27 cellular contexts compared by ENCODE assay signal in the genomic region with DNA sequence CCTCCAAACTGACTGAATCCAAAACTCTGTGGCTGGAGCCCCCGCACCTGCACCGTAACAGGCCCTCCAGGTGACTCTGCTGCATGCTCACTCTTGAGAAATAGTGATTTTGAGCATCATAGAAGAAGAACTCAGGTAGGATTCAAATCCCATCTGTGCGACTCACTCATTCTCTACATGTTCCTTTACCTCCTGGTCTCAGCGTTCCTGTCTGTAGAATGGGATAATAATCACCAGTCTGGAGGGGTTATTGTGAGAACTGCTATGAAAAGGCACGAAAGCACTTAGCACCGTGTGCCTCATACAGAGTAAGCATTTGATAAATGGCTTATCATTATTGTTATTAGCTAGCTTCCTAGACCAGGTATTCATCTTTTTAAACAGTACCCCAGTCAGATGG.
"Had no signal": no experiment of that assay in that cellular context is flagged by ENCODE, and none has a peak within 500 bp of the region (broad histone marks: within the 10 kb centered on the region; RNA-seq: fewer than 3 reads in every experiment).

No MANE protein-coding gene starts in this region.

- H3K27me3 Mint-ChIP-seq: activated CD4-positive, alpha-beta T cell treated with anti-CD3 and anti-CD28 coated beads for 36 hours; activated naive CD8-positive, alpha-beta T cell treated with anti-CD3 and anti-CD28 coated beads, Interleukin-2, amount 10 ng/mL, durations not matched to agents 7 days and 5 days; stimulated activated naive CD8-positive, alpha-beta T cell treated with anti-CD3 and anti-CD28 coated beads, Interleukin-15, Interleukin-2, amounts not matched to agents 100 ng/mL and 50 ng/mL, for 24 hours had no signal

- H3K4me3 ChIP-seq: coronary artery, dorsolateral prefrontal cortex, gastroesophageal sphincter, heart left ventricle, lower lobe of right lung, skin epidermis, thoracic aorta had no signal

- H3K36me3 ChIP-seq: thoracic aorta had no signal

- H3K36me3 Mint-ChIP-seq: immature natural killer cell, natural killer cell had no signal

- H3K4me3 Mint-ChIP-seq: activated CD4-positive, alpha-beta T cell treated with anti-CD3 and anti-CD28 coated beads for 36 hours; activated naive CD4-positive, alpha-beta T cell treated with anti-CD3 and anti-CD28 coated beads for 36 hours; activated naive CD8-positive, alpha-beta T cell treated with anti-CD3 and anti-CD28 coated beads, Interleukin-2, amount 10 ng/mL, durations not matched to agents 7 days and 5 days; activated T-helper 1 cell treated with anti-CD3 and anti-CD28 coated beads, Interleukin-12 subunit alpha, Interleukin-12 subunit beta, Interleukin-2, Interleukin-4 antibody, amounts not matched to agents 30 ng/mL and 10 ng/mL and 1 ng/mL, durations not matched to agents 14 hours and 24 hours and 36 hours; immature natural killer cell; natural killer cell; stimulated activated naive CD8-positive, alpha-beta T cell treated with anti-CD3 and anti-CD28 coated beads, Interleukin-15, Interleukin-2, amounts not matched to agents 100 ng/mL and 50 ng/mL, for 24 hours; T-helper 2 cell treated with Interferon-gamma antibody and Interleukin-4, amounts not matched to agents 5 μg/mL and 100 μg/mL, for 36 hours had no signal

- H3K9me3 Mint-ChIP-seq: activated naive CD4-positive, alpha-beta T cell treated with anti-CD3 and anti-CD28 coated beads for 36 hours; activated naive CD8-positive, alpha-beta T cell treated with anti-CD3 and anti-CD28 coated beads, Interleukin-2, amount 10 ng/mL, durations not matched to agents 7 days and 5 days; activated T-helper 1 cell treated with anti-CD3 and anti-CD28 coated beads, Interleukin-12 subunit alpha, Interleukin-12 subunit beta, Interleukin-2, Interleukin-4 antibody, amounts not matched to agents 30 ng/mL and 10 ng/mL and 1 ng/mL, durations not matched to agents 14 hours and 24 hours and 36 hours; immature natural killer cell; natural killer cell; stimulated activated naive CD8-positive, alpha-beta T cell treated with anti-CD3 and anti-CD28 coated beads, Interleukin-15, Interleukin-2, amounts not matched to agents 100 ng/mL and 50 ng/mL, for 24 hours; T-helper 2 cell treated with Interferon-gamma antibody and Interleukin-4, amounts not matched to agents 5 μg/mL and 100 μg/mL, for 36 hours had no signal

- H3K27ac ChIP-seq: lower lobe of right lung had no signal

- H3K27ac Mint-ChIP-seq: activated CD4-positive, alpha-beta T cell treated with anti-CD3 and anti-CD28 coated beads for 36 hours; activated naive CD4-positive, alpha-beta T cell treated with anti-CD3 and anti-CD28 coated beads for 36 hours; activated naive CD8-positive, alpha-beta T cell treated with anti-CD3 and anti-CD28 coated beads, Interleukin-2, amount 10 ng/mL, durations not matched to agents 7 days and 5 days; activated T-helper 1 cell treated with anti-CD3 and anti-CD28 coated beads, Interleukin-12 subunit alpha, Interleukin-12 subunit beta, Interleukin-2, Interleukin-4 antibody, amounts not matched to agents 30 ng/mL and 10 ng/mL and 1 ng/mL, durations not matched to agents 14 hours and 24 hours and 36 hours; immature natural killer cell; natural killer cell; stimulated activated naive CD8-positive, alpha-beta T cell treated with anti-CD3 and anti-CD28 coated beads, Interleukin-15, Interleukin-2, amounts not matched to agents 100 ng/mL and 50 ng/mL, for 24 hours; T-helper 2 cell treated with Interferon-gamma antibody and Interleukin-4, amounts not matched to agents 5 μg/mL and 100 μg/mL, for 36 hours had no signal

- DNase-seq: activated CD4-positive, alpha-beta T cell treated with anti-CD3 and anti-CD28 coated beads for 36 hours; activated CD4-positive, alpha-beta T cell treated with anti-CD3 and anti-CD28 coated beads, Interleukin-2, amount 50 U/mL, for 4 hours; activated CD4-positive, CD25-positive, alpha-beta regulatory T cell; activated CD8-positive, alpha-beta memory T cell treated with anti-CD3 and anti-CD28 coated beads for 24 hours; activated effector memory CD4-positive, alpha-beta T cell treated with anti-CD3 and anti-CD28 coated beads, Interleukin-2, amount 50 U/mL, for 16 hours; activated naive CD4-positive, alpha-beta T cell treated with anti-CD3 and anti-CD28 coated beads for 36 hours; activated naive CD8-positive, alpha-beta T cell treated with anti-CD3 and anti-CD28 coated beads, Interleukin-2, amount 10 ng/mL, durations not matched to agents 7 days and 5 days; dorsolateral prefrontal cortex; effector memory CD4-positive, alpha-beta T cell; immature natural killer cell; kidney; left colon; lower lobe of right lung; natural killer cell; stimulated activated CD4-positive, alpha-beta T cell treated with anti-CD3 and anti-CD28 coated beads, Interleukin-12 subunit alpha, Interleukin-12 subunit beta, amount 100 ng/mL, for 4 hours; stimulated activated CD4-positive, alpha-beta T cell treated with anti-CD3 and anti-CD28 coated beads, Interleukin-4, amount 100 ng/mL, for 1 hour; T-helper 1 cell; trophoblast cell had no signal

- ATAC-seq: activated CD4-positive, alpha-beta T cell treated with anti-CD3 and anti-CD28 coated beads for 36 hours; heart left ventricle; left colon; lower lobe of right lung; natural killer cell had no signal

- H3K9me3 ChIP-seq: gastroesophageal sphincter, heart left ventricle, lower lobe of right lung, thoracic aorta had no signal

- H3K27me3 ChIP-seq: brain microvascular endothelial cell, dorsolateral prefrontal cortex, gastroesophageal sphincter, heart left ventricle had no signal
